8 cellular contexts compared by ENCODE assay signal in the genomic region with DNA sequence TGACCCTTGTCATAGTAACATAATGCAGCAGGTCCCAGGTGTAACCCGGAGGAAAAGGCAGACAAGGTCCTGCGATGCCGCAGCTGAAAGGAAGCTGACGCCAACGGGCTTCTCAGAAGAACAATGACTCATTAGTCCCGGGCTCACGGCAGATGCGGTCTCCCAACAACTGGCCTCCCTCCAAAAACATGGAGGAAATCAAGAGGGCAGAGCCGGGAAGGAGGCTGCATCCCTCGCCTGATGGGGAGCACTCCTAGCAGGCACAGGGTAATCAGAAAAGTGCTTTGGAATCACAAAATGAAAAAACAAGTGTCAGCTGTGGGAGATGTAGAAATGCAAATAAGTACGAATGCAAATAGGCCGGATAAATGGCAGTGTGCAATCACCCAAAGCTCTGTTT.
DNase-seq lines count a peak whose midpoint lies in the region; ATAC-seq and TF ChIP-seq lines count a peak whose summit lies in the region.

No MANE protein-coding gene starts in this region.

- ATAC-seq in omental fat pad (ENCODE audit: low FRiP score) (peak; percentile 56), HG03457 (IDR thresholded peaks at IDR 0.05; ENCODE audit: unreplicated experiment) (no peak)

- H3K4me1 ChIP-seq in effector memory CD4-positive, alpha-beta T cell (ENCODE audit: control insufficient read depth, insufficient read depth, low read length, poor library complexity, severe bottlenecking): no peaks in the 10 kb centered on the region

- no peak overlapping the region for H3K4me3 ChIP-seq in effector memory CD4-positive, alpha-beta T cell (ENCODE audit: insufficient read depth, low read depth, low read length, poor library complexity, severe bottlenecking)

- H3K9me3 ChIP-seq in effector memory CD4-positive, alpha-beta T cell (ENCODE audit: control insufficient read depth, low read length): no peaks in the 10 kb centered on the region

- DNase-seq in DMS153 treated with DMSO at 0.1 percent for 48 hours (lab: John Stamatoyannopoulos, UW; ENCODE audit: unreplicated experiment): peak; percentile 14
- DNase-seq in NCI-H446 treated with DMSO at 0.1 percent for 48 hours (lab: John Stamatoyannopoulos, UW): peak; percentile 28
- DNase-seq in cerebellar cortex (ENCODE audit: low spot score): peak; percentile 50
- DNase-seq in omental fat pad (ENCODE audit: low spot score): no peak
- DNase-seq in effector memory CD4-positive, alpha-beta T cell: no peak
- no peak for DNase-seq in UCSD-AML1 (lab: John Stamatoyannopoulos, UW; ENCODE audit: unreplicated experiment)
- DNase-seq in NK-92 treated with Interleukin-12 subunit alpha and Interleukin-12 subunit beta, amount 100 ng/mL, for 24 hours (lab: John Stamatoyannopoulos, UW): no peak

- H3K36me3 ChIP-seq in effector memory CD4-positive, alpha-beta T cell (ENCODE audit: control insufficient read depth, insufficient read depth, low read length): no peaks in the 10 kb centered on the region

- TF ChIP-seq CTCF in omental fat pad (IDR thresholded peaks at IDR 0.05): no peak

- no peaks in the 10 kb centered on the region for H3K27me3 ChIP-seq in effector memory CD4-positive, alpha-beta T cell (replicated peaks; ENCODE audit: control insufficient read depth, insufficient read depth, low read length, poor library complexity, severe bottlenecking)

- no peak overlapping the region for H3K27ac ChIP-seq in effector memory CD4-positive, alpha-beta T cell (ENCODE audit: insufficient read depth, low read length, poor library complexity, severe bottlenecking)

Comparison
In these comparisons a context has a peak if more than half of its experiments do, and no peak if none do; other contexts are left out.
1. DNase-seq: peak in DMS153 treated with DMSO at 0.1 percent for 48 hours (single experiment), NCI-H446 treated with DMSO at 0.1 percent for 48 hours (single experiment) and cerebellar cortex (single experiment); none in omental fat pad (single experiment), effector memory CD4-positive, alpha-beta T cell (0 of 3), UCSD-AML1 (single experiment) and NK-92 treated with Interleukin-12 subunit alpha and Interleukin-12 subunit beta, amount 100 ng/mL, for 24 hours (single experiment).